ENCODE assay signal across 19 cellular contexts in the genomic region with DNA sequence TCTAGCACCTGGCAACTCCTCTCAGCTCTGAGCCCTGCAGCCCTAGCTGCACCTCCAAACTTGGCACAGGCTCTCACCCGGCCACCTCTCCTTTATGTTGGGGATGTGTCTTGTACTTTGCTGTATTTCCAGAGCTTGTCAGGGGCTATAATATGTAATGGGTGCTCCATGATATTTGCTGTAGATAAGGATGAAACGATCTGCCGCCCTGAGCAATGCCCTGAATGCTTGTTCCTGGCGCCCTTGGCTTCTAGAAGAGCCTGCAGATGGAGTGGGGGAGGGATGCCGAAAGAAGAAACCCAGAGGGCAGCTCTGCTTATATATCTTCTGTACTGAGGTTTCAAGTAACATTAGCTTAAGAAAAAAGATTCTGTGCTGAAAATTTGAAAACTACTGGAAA. TPM values are rescaled to one million over a fixed set of nuclear protein-coding genes. Genes with fewer than 3 reads are reported as not detected.
A peak's percentile ranks its signal among the peaks of the same experiment; 100 is the strongest.
DNase-seq lines count a peak whose midpoint lies in the region; ATAC-seq, FAIRE-seq and TF ChIP-seq lines count a peak whose summit lies in the region.
"Had no signal": no experiment of that assay in that cellular context is flagged by ENCODE, and none has a peak within 500 bp of the region (broad histone marks: within the 10 kb centered on the region; RNA-seq: fewer than 3 reads in every experiment).

No MANE protein-coding gene starts in this region.

- no peak overlapping the region for H2AFZ ChIP-seq in astrocyte (ENCODE audit: low read depth, low read length)

- CTCF ChIA-PET in Caco-2 (lab: Charles Lee): interaction anchor here (0.6 to 1.3 kb wide), 4 partner anchors 21 to 122 kb away, joined by 3 to 6 read pairs (median 4); no protein-coding TSS in a partner anchor

- H3K9me3 Mint-ChIP-seq in Caco-2 (ENCODE audit: unreplicated experiment) (peaks cover 10% of the 10 kb centered on the region), astrocyte (ENCODE audit: unreplicated experiment) (no peaks in the 10 kb centered on the region)
- H3K9me3 Mint-ChIP-seq: activated naive CD4-positive, alpha-beta T cell treated with anti-CD3 and anti-CD28 coated beads, Interleukin-2, amount 10 ng/mL, durations not matched to agents 7 days and 5 days; central memory CD8-positive, alpha-beta T cell had no signal

- H3K9me3 ChIP-seq in Caco-2 (no peaks in the 10 kb centered on the region), astrocyte (ENCODE audit: insufficient read depth, low read depth, low read length) (no peaks in the 10 kb centered on the region), small intestine (ENCODE audit: control insufficient read depth, low read depth) (no peaks in the 10 kb centered on the region), WERI-Rb-1 (ENCODE audit: severe bottlenecking) (no peaks in the 10 kb centered on the region)
- H3K9me3 ChIP-seq: prostate gland, tibial nerve had no signal

- ATAC-seq in HG03378 (IDR thresholded peaks at IDR 0.05; ENCODE audit: unreplicated experiment): no peak

- H3K27ac Mint-ChIP-seq in Caco-2 (ENCODE audit: unreplicated experiment) (peak overlapping the region; percentile 73), astrocyte (ENCODE audit: unreplicated experiment) (peak overlapping the region; percentile 97)
- H3K27ac Mint-ChIP-seq: activated naive CD4-positive, alpha-beta T cell treated with anti-CD3 and anti-CD28 coated beads, Interleukin-2, amount 10 ng/mL, durations not matched to agents 7 days and 5 days; B cell had no signal

- H3K36me3 Mint-ChIP-seq in Caco-2 (ENCODE audit: insufficient read depth, unreplicated experiment) (no peaks in the 10 kb centered on the region), astrocyte (ENCODE audit: low read depth, unreplicated experiment) (no peaks in the 10 kb centered on the region)
- H3K36me3 Mint-ChIP-seq: activated naive CD4-positive, alpha-beta T cell treated with anti-CD3 and anti-CD28 coated beads, Interleukin-2, amount 10 ng/mL, durations not matched to agents 7 days and 5 days had no signal

- peak overlapping the region; percentile 64 for H3K4me2 ChIP-seq in astrocyte (ENCODE audit: low read length)

- H3K27ac ChIP-seq in astrocyte (ENCODE audit: low read depth, low read length): peak overlapping the region; percentile 91
- peak overlapping the region in 1 of 2 donors; percentile 15 for H3K27ac ChIP-seq in small intestine (ENCODE audit: low read depth in 1 of 2, low read length in 1 of 2)
- H3K27ac ChIP-seq in WERI-Rb-1: no peak overlapping the region
- H3K27ac ChIP-seq: prostate gland had no signal

- H3K4me1 ChIP-seq in Caco-2: peaks cover 44% of the 10 kb centered on the region
- peaks cover 48% of the 10 kb centered on the region for H3K4me1 ChIP-seq in astrocyte (ENCODE audit: insufficient read depth, low read length)
- peaks cover 15 to 20% of the 10 kb centered on the region in 2 donors for H3K4me1 ChIP-seq in small intestine (ENCODE audit: control insufficient read depth in 2 of 2, insufficient read depth in 1 of 2, low read depth in 1 of 2, low read length in 1 of 2)
- H3K4me1 ChIP-seq: prostate gland had no signal

- 18 to 62% (median 44%) methylated on average over 5 of the region's 5 CpGs for WGBS in small intestine, 3 donors

- H3K4me3 Mint-ChIP-seq in Caco-2 (ENCODE audit: unreplicated experiment) (peak overlapping the region; percentile 49), astrocyte (ENCODE audit: unreplicated experiment) (peak overlapping the region; percentile 40)
- H3K4me3 Mint-ChIP-seq: activated naive CD4-positive, alpha-beta T cell treated with anti-CD3 and anti-CD28 coated beads, Interleukin-2, amount 10 ng/mL, durations not matched to agents 7 days and 5 days; B cell; central memory CD8-positive, alpha-beta T cell had no signal

- H3K4me1 Mint-ChIP-seq in Caco-2 (ENCODE audit: low read depth, unreplicated experiment) (peaks cover 41% of the 10 kb centered on the region), astrocyte (ENCODE audit: low read depth, unreplicated experiment) (peaks cover 71% of the 10 kb centered on the region)
- H3K4me1 Mint-ChIP-seq: activated naive CD4-positive, alpha-beta T cell treated with anti-CD3 and anti-CD28 coated beads, Interleukin-2, amount 10 ng/mL, durations not matched to agents 7 days and 5 days; central memory CD8-positive, alpha-beta T cell had no signal

- H3K79me2 ChIP-seq in astrocyte (ENCODE audit: insufficient read depth, low read length): no peaks in the 10 kb centered on the region

- no peaks in the 10 kb centered on the region for H3K27me3 ChIP-seq in Caco-2 (replicated peaks; ENCODE audit: control insufficient read depth, insufficient read depth, low read length)
- H3K27me3 ChIP-seq in astrocyte (ENCODE audit: insufficient read depth, low read length): no peaks in the 10 kb centered on the region
- H3K27me3 ChIP-seq in small intestine (ENCODE audit: control insufficient read depth in 2 of 2, insufficient read depth in 2 of 2, low read length in 2 of 2): no peaks in the 10 kb centered on the region
- H3K27me3 ChIP-seq in WERI-Rb-1 (ENCODE audit: insufficient read depth, low read depth, severe bottlenecking): no peaks in the 10 kb centered on the region
- H3K27me3 ChIP-seq: tibial nerve had no signal

- H3K27me3 Mint-ChIP-seq in Caco-2 (ENCODE audit: insufficient read depth, unreplicated experiment) (no peaks in the 10 kb centered on the region), astrocyte (ENCODE audit: low read depth, unreplicated experiment) (no peaks in the 10 kb centered on the region)
- H3K27me3 Mint-ChIP-seq: B cell; central memory CD8-positive, alpha-beta T cell had no signal

- H4K20me1 ChIP-seq in astrocyte (ENCODE audit: insufficient read depth, low read length): no peaks in the 10 kb centered on the region

- peak overlapping the region; percentile 72 for H3K9ac ChIP-seq in astrocyte (ENCODE audit: low read length)

- intact Hi-C loops in Caco-2 (cut with micrococcal nuclease; ENCODE audit: unreplicated experiment): loop anchor here (2.0 kb wide), 1 partner anchor 28 kb away; no protein-coding TSS in a partner anchor

- FAIRE-seq in astrocyte (lab: Jason Lieb, UNC) (no peak), small intestine (lab: Jason Lieb, UNC) (no peak)
- FAIRE-seq: kidney had no signal

- POLR2A ChIA-PET in Caco-2 (lab: Charles Lee): no interaction called here

- no TSS peak for BruUV-seq in Caco-2 (replicated peaks; lab: Mats Ljungman, UMichigan)

- no peaks in the 10 kb centered on the region for H3K36me3 ChIP-seq in Caco-2 (ENCODE audit: control insufficient read depth, insufficient read depth, low read length)
- no peaks in the 10 kb centered on the region for H3K36me3 ChIP-seq in astrocyte (ENCODE audit: insufficient read depth, low read length)
- H3K36me3 ChIP-seq in small intestine (ENCODE audit: control insufficient read depth in 2 of 2, insufficient read depth in 2 of 2, low read length in 2 of 2): no peaks in the 10 kb centered on the region
- no peaks in the 10 kb centered on the region for H3K36me3 ChIP-seq in WERI-Rb-1
- H3K36me3 ChIP-seq: prostate gland, tibial nerve had no signal

- DNase-seq in Caco-2: peak; percentile 68 to 78
- DNase-seq in astrocyte (ENCODE audit: low read depth): no peak
- peak; percentile 54 for DNase-seq in left kidney (ENCODE audit: low read depth, low spot score)
- peak; percentile 65 for DNase-seq in small intestine
- no peak for DNase-seq in WERI-Rb-1
- DNase-seq in NCI-H187 (lab: John Stamatoyannopoulos, UW): no peak
- no peak for DNase-seq in NCI-H345 (lab: John Stamatoyannopoulos, UW)
- DNase-seq: activated CD4-positive, alpha-beta T cell treated with anti-CD3 and anti-CD28 coated beads for 4 hours; activated CD8-positive, alpha-beta memory T cell treated with anti-CD3 and anti-CD28 coated beads, Interleukin-2, amount 50 U/mL, for 48 hours; activated naive CD4-positive, alpha-beta T cell treated with anti-CD3 and anti-CD28 coated beads, Interleukin-2, amount 10 ng/mL, durations not matched to agents 7 days and 5 days; DMS153; NCI-H774; stimulated activated CD4-positive, alpha-beta T cell treated with anti-CD3 and anti-CD28 coated beads, Interleukin-1b, Interleukin-23, amount 100 ng/mL, for 48 hours had no signal

- no peak overlapping the region for H3K4me3 ChIP-seq in Caco-2 (ENCODE audit: low read depth, low read length)
- no peak overlapping the region for H3K4me3 ChIP-seq in astrocyte (ENCODE audit: insufficient read depth, low read depth, low read length)
- no peak overlapping the region for H3K4me3 ChIP-seq in small intestine (ENCODE audit: low read depth in 1 of 2, low read length in 2 of 2)
- no peak overlapping the region for H3K4me3 ChIP-seq in WERI-Rb-1 (ENCODE audit: low read depth, low read length)
- H3K4me3 ChIP-seq: prostate gland, tibial nerve had no signal

- no peak for TF ChIP-seq CTCF in Caco-2 (IDR thresholded peaks at IDR 0.05; ENCODE audit: insufficient read depth in 1 of 2, low read depth in 1 of 2, low read length in 1 of 2, severe bottlenecking in 1 of 2, unreplicated experiment in 1 of 2)
- TF ChIP-seq CTCF in astrocyte (IDR thresholded peaks at IDR 0.05; ENCODE audit: insufficient read depth, low read depth, low read length): no peak
- no peak for TF ChIP-seq CTCF in WERI-Rb-1 (IDR thresholded peaks at IDR 0.05; ENCODE audit: low read depth, low read length)

RNA-seq across cellular contexts. Expression of a gene that starts 35.9 kb away (rescaled TPM):
- total RNA-seq in Caco-2 (2022) (72.7 and 74.1 TPM in 2 replicates), astrocyte (57.6 and 60.7 TPM in 2 replicates)
- polyA plus RNA-seq in small intestine: 10 to 100 TPM; 11.9 to 24.9 (median 18.8) TPM

Comparison
In these comparisons a context has a peak if more than half of its experiments do, and no peak if none do; other contexts are left out.
1. DNase-seq: peak in Caco-2 (2 of 2), left kidney (single experiment) and small intestine (single experiment); none in astrocyte (single experiment), WERI-Rb-1 (single experiment), NCI-H187 (0 of 2) and NCI-H345 (single experiment).